Comparison of ENCODE assay signal across 1 cellular context in the genomic region with DNA sequence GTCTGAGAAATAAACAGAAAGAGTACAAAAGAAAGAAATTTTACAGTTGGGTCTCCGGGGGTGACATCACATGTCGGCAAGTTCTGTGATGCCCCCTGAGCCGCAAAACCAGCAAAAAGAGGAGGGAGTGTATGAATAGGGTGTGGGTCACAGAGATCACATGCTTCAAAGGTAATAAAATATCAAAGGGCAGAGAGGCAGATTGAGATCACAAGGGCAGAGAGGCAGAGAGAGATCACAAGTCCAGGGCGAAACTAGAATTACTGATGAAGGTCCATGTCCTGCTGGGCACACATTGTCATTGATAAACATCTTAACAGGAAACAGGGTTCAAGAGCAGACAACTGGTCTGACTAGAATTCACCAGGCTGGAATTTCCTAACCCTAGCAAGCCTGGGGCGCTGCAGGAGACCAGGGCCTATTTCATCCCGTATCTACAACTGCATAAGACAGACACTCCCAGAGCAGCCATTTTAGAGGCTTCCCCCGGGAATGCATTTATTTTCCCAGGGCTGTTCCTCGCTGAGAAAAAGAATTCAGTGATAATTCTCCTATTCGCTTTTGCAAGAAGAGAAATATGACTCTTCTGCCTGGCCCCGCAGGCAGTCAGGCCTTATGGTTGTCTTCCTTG. TPM values are rescaled to one million over a fixed set of nuclear protein-coding genes. Genes with fewer than 3 reads are reported as not detected.
"Had no signal": no experiment of that assay in that cellular context is flagged by ENCODE, and none has a peak within 500 bp of the region (broad histone marks: within the 10 kb centered on the region; RNA-seq: fewer than 3 reads in every experiment).

No MANE protein-coding gene starts in this region.

RNA-seq across cellular contexts. Expression of a gene that starts 20.2 kb away (rescaled TPM):
- total RNA-seq: activated naive CD4-positive, alpha-beta T cell treated with anti-CD3 and anti-CD28 coated beads for 36 hours had no signal
